Comparison of ENCODE assay signal across 15 cellular contexts in the genomic region with DNA sequence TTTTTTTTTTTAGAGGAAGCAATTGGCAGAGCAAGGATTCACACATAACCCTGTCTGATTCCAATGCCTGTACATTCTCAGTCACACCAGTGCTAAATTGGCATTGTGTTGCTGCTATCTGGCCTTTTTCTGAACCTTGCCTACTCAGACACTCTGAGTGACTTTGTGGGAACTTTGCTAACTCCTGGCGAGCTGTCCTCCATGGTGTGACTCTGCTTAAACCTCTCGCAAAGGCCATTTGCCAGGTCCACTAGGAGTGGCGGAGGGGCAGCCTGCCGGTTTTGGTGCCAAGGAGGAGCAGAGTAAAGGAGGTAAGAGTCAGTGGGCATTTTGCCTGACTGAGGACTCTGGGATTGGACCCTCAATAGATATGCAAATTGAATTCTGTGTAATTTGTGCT.
A peak's percentile ranks its signal among the peaks of the same experiment; 100 is the strongest.
DNase-seq lines count a peak whose midpoint lies in the region; ATAC-seq and TF ChIP-seq lines count a peak whose summit lies in the region.
"Had no signal": no experiment of that assay in that cellular context is flagged by ENCODE, and none has a peak within 500 bp of the region (broad histone marks: within the 10 kb centered on the region; RNA-seq: fewer than 3 reads in every experiment).

No MANE protein-coding gene starts in this region.

- no peaks in the 10 kb centered on the region for H3K79me2 ChIP-seq in H9 (ENCODE audit: insufficient read depth, low read length)

- no peaks in the 10 kb centered on the region for H3K4me1 ChIP-seq in H9 (ENCODE audit: insufficient read depth, low read length)
- peaks cover 0 to 15% (median 8%) of the 10 kb centered on the region in 9 donors for H3K4me1 ChIP-seq in heart right ventricle
- H3K4me1 ChIP-seq in right cardiac atrium (ENCODE audit: control insufficient read depth, insufficient read depth, low read length), result no peaks in the 10 kb centered on the region

- H3K23me2 ChIP-seq in H9 (ENCODE audit: insufficient read length, low read depth, low read length, poor library complexity, severe bottlenecking), result no peaks in the 10 kb centered on the region

- no peaks in the 10 kb centered on the region for H3K27me3 ChIP-seq in H9 (ENCODE audit: insufficient read depth, low read length)
- H3K27me3 ChIP-seq in heart right ventricle, result no peaks in the 10 kb centered on the region
- no peaks in the 10 kb centered on the region for H3K27me3 ChIP-seq in right cardiac atrium (ENCODE audit: control insufficient read depth, insufficient read depth)

- H2AK5ac ChIP-seq in H9 (ENCODE audit: insufficient read length, low read length), result no peak overlapping the region

- no peak overlapping the region for H4K5ac ChIP-seq in H9 (ENCODE audit: insufficient read length, low read depth, low read length)

- H3K27me3 Mint-ChIP-seq in H9 (ENCODE audit: low read depth), result no peaks in the 10 kb centered on the region
- no peaks in the 10 kb centered on the region for H3K27me3 Mint-ChIP-seq in activated T-cell treated with anti-CD3 and anti-CD28 coated beads, Interleukin-2, amount 50 U/mL, for 24 hours
- H3K27me3 Mint-ChIP-seq: B cell; CD4-positive, alpha-beta memory T cell had no signal

- no peak overlapping the region for H3K23ac ChIP-seq in H9 (ENCODE audit: insufficient read length, low read depth, low read length)

- no peak overlapping the region for H2BK120ac ChIP-seq in H9 (ENCODE audit: low read depth, low read length, poor library complexity, severe bottlenecking)

- H3K27ac ChIP-seq in H9 (ENCODE audit: insufficient read length, low read depth, low read length) (no peak overlapping the region), heart right ventricle (peak overlapping the region in 7 of 10 donors; percentile 4 to 49 (median 29)), right cardiac atrium (ENCODE audit: low read length) (peak overlapping the region; percentile 10), RWPE1 (no peak overlapping the region)
- H3K27ac ChIP-seq: C4-2B had no signal

- H3T11ph ChIP-seq in H9 (ENCODE audit: low read length), result no peak overlapping the region

- no peaks in the 10 kb centered on the region for H3K36me3 ChIP-seq in heart right ventricle

- H3K4me3 ChIP-seq in heart right ventricle, result no peak overlapping the region
- H3K4me3 ChIP-seq in right cardiac atrium (ENCODE audit: low read length), result no peak overlapping the region

- no peak overlapping the region for H3K14ac ChIP-seq in H9 (ENCODE audit: insufficient read depth, low read length)

- no peak overlapping the region for H4K91ac ChIP-seq in H9 (ENCODE audit: insufficient read length, low read depth, low read length)

- CTCF ChIA-PET in RWPE1 (lab: Yijun Ruan, JAX), result interaction anchor here (0.6 kb wide), 1 partner anchor 10 kb away, joined by 3 read pairs; no protein-coding TSS in a partner anchor

- H3K4me1 Mint-ChIP-seq in H9, result peaks cover 4 to 5% of the 10 kb centered on the region in 2 experiments; a peak in 3 of 4 replicates
- no peaks in the 10 kb centered on the region for H3K4me1 Mint-ChIP-seq in activated T-cell treated with anti-CD3 and anti-CD28 coated beads, Interleukin-2, amount 50 U/mL, for 24 hours (ENCODE audit: low read depth)
- H3K4me1 Mint-ChIP-seq: B cell; CD4-positive, alpha-beta memory T cell had no signal

- intact Hi-C loops in heart right ventricle (cut with DNase I), result no loop called here
- intact Hi-C loops in right cardiac atrium (cut with DNase I), result no loop called here

- H2BK15ac ChIP-seq in H9 (ENCODE audit: low read depth, low read length), result no peak overlapping the region

- no peak overlapping the region for H2BK12ac ChIP-seq in H9 (ENCODE audit: insufficient read length, low read depth, low read length)

- DNase-seq in Ammon's horn (ENCODE audit: low spot score) (peak; percentile 8), H9 (no peak), heart right ventricle (peak; percentile 46 to 63), right cardiac atrium (peak; percentile 48 to 73 (median 72)), RWPE1 (ENCODE audit: low spot score) (no peak), DMS153 treated with DMSO at 0.1 percent for 48 hours (lab: John Stamatoyannopoulos, UW; ENCODE audit: unreplicated experiment) (no peak)
- no peak for DNase-seq in activated T-cell treated with anti-CD3 and anti-CD28 coated beads, Interleukin-2, amount 50 U/mL, for 24 hours
- no peak for DNase-seq in activated effector memory CD4-positive, alpha-beta T cell treated with anti-CD3 and anti-CD28 coated beads, Interleukin-2, amount 50 U/mL, for 16 hours
- DNase-seq: ACHN; CD4-positive, alpha-beta memory T cell; DMS79 treated with DMSO at 0.1 percent for 48 hours; EL; HCEC 1CT had no signal

- no peak overlapping the region for H2BK20ac ChIP-seq in H9 (ENCODE audit: low read depth, low read length, poor library complexity, severe bottlenecking)

- H3K79me1 ChIP-seq in H9 (ENCODE audit: insufficient read depth, low read depth, low read length, poor library complexity, severe bottlenecking), result no peaks in the 10 kb centered on the region

- H3K9me3 Mint-ChIP-seq in H9, result peaks cover 5 to 17% of the 10 kb centered on the region in 2 experiments; a peak in 4 of 5 replicates
- peaks cover 2% of the 10 kb centered on the region for H3K9me3 Mint-ChIP-seq in activated T-cell treated with anti-CD3 and anti-CD28 coated beads, Interleukin-2, amount 50 U/mL, for 24 hours

- H3K4me3 Mint-ChIP-seq in H9, result no peak overlapping the region
- H3K4me3 Mint-ChIP-seq in activated T-cell treated with anti-CD3 and anti-CD28 coated beads, Interleukin-2, amount 50 U/mL, for 24 hours, result no peak overlapping the region
- H3K4me3 Mint-ChIP-seq: B cell; CD4-positive, alpha-beta memory T cell had no signal

- no peak overlapping the region for H3K56ac ChIP-seq in H9 (ENCODE audit: insufficient read length, low read depth, low read length)

- peak overlapping the region; percentile 41 for H2BK5ac ChIP-seq in H9 (ENCODE audit: insufficient read length, low read length)

- no peak overlapping the region for H3K4me2 ChIP-seq in H9 (ENCODE audit: insufficient read depth, insufficient read length, low read length)

- TF ChIP-seq CTCF in H9 (conservative IDR thresholded peaks at IDR 0.05) (no peak), heart right ventricle (IDR thresholded peaks at IDR 0.05) (no peak), RWPE1 (conservative IDR thresholded peaks at IDR 0.05; ENCODE audit: low read depth) (no peak)

- H3K18ac ChIP-seq in H9 (ENCODE audit: insufficient read length, low read depth, low read length), result no peak overlapping the region

- ATAC-seq in heart right ventricle, result peak; percentile 79 to 99 (median 94)
- peak; percentile 95 to 96 for ATAC-seq in right cardiac atrium

- no CpG with 5 or more reads among the region's 4 CpGs for WGBS in H9 (ENCODE audit: extremely low coverage, insufficient read length, low lambda C conversion rate)
- WGBS in heart right ventricle, 2 donors, result 65 to 82% methylated on average over 4 of the region's 4 CpGs
- WGBS in right cardiac atrium, result 74% methylated on average over 4 of the region's 4 CpGs

- H3K9me3 ChIP-seq in H9 (ENCODE audit: control insufficient read depth, low read depth, low read length) (no peaks in the 10 kb centered on the region), heart right ventricle (peaks cover 0 to 18% (median 5%) of the 10 kb centered on the region in 11 donors), right cardiac atrium (ENCODE audit: control insufficient read depth, low read length) (no peaks in the 10 kb centered on the region)

- peaks cover 0 to 8% (median 7%) of the 10 kb centered on the region in 3 experiments; a peak in 4 of 7 replicates for H3K36me3 Mint-ChIP-seq in H9 (ENCODE audit: insufficient read depth in 1 of 3, low read depth in 3 of 3)
- no peaks in the 10 kb centered on the region for H3K36me3 Mint-ChIP-seq in activated T-cell treated with anti-CD3 and anti-CD28 coated beads, Interleukin-2, amount 50 U/mL, for 24 hours (ENCODE audit: low read depth)
- H3K36me3 Mint-ChIP-seq: CD4-positive, alpha-beta memory T cell had no signal

- no peak overlapping the region for H2AFZ ChIP-seq in H9 (ENCODE audit: low read length)

- POLR2A ChIA-PET in RWPE1 (lab: Yijun Ruan, JAX; ENCODE audit: low non-redundant PET), result no interaction called here

- H4K8ac ChIP-seq in H9 (replicated peaks; ENCODE audit: insufficient read length, low read depth, low read length), result no peak overlapping the region

- H4K20me1 ChIP-seq in H9 (ENCODE audit: control insufficient read depth, insufficient read depth, insufficient read length), result no peaks in the 10 kb centered on the region

- H3K9ac ChIP-seq in H9 (ENCODE audit: extremely low read depth, insufficient read length, low read length), result no peak overlapping the region

- H3K27ac Mint-ChIP-seq in H9, result no peak overlapping the region
- no peak overlapping the region for H3K27ac Mint-ChIP-seq in activated T-cell treated with anti-CD3 and anti-CD28 coated beads, Interleukin-2, amount 50 U/mL, for 24 hours
- H3K27ac Mint-ChIP-seq: B cell; CD4-positive, alpha-beta memory T cell had no signal

- H3K4ac ChIP-seq in H9 (ENCODE audit: low read depth, low read length), result no peak overlapping the region

Comparison
In these comparisons a context has a peak if more than half of its experiments do, and no peak if none do; other contexts are left out.
1. DNase-seq: peak in Ammon's horn (single experiment), heart right ventricle (2 of 2) and right cardiac atrium (3 of 3); none in H9 (single experiment), RWPE1 (single experiment), activated T-cell treated with anti-CD3 and anti-CD28 coated beads, Interleukin-2, amount 50 U/mL, for 24 hours (single experiment), DMS153 treated with DMSO at 0.1 percent for 48 hours (single experiment) and activated effector memory CD4-positive, alpha-beta T cell treated with anti-CD3 and anti-CD28 coated beads, Interleukin-2, amount 50 U/mL, for 16 hours (single experiment).
2. H3K27ac ChIP-seq: peak in heart right ventricle (7 of 10) and right cardiac atrium (single experiment); none in H9 (single experiment) and RWPE1 (single experiment).